In the genomic region with DNA sequence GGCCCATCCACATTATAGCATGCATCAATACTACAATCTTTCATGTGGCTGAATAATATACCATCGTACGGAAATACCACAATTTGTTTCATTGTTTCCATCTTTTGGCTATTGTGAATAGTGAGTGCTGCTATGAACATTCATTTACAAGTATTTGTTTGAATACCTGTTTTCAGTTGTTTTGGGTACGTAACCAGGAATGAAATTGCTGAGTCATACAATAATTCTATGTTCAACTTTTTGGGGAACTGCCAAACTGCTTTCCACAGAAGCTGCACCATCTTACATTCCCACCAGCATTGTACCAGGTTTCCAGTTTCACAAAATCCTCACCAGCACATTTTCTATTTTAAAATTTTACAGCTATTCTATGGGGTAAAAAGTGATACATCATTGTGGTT, we compare ENCODE assay signal across 1 cellular context.
TF ChIP-seq lines count a peak whose summit lies in the region.

No MANE protein-coding gene starts in this region.

TF ChIP-seq in K562, 482 proteins besides CTCF, POLR2A, EP300 and RAD21 (continued from another document):
- no peak for TF ChIP-seq CXXC5 (CRISPR knock-in tag; IDR thresholded peaks at IDR 0.05)
- TF ChIP-seq MAFF (IDR thresholded peaks at IDR 0.05; ENCODE audit: low read length), result peak; percentile 98
- peak; percentile 47 for TF ChIP-seq DPF2 (IDR thresholded peaks at IDR 0.05)
- TF ChIP-seq, protein P1, sequence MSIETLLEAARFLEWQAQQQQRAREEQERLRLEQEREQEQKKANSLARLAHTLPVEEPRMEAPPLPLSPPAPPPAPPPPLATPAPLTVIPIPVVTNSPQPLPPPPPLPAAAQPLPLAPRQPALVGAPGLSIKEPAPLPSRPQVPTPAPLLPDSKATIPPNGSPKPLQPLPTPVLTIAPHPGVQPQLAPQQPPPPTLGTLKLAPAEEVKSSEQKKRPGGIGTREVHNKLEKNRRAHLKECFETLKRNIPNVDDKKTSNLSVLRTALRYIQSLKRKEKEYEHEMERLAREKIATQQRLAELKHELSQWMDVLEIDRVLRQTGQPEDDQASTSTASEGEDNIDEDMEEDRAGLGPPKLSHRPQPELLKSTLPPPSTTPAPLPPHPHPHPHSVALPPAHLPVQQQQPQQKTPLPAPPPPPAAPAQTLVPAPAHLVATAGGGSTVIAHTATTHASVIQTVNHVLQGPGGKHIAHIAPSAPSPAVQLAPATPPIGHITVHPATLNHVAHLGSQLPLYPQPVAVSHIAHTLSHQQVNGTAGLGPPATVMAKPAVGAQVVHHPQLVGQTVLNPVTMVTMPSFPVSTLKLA (conservative IDR thresholded peaks at IDR 0.05), result 0 out of 4 replicates have a peak, but pooled peaks of 1 of the 2 experiments have one; percentile 14
- TF ChIP-seq BACH1 (tag; IDR thresholded peaks at IDR 0.05), result peak; percentile 95
- 0 out of 2 replicates have a peak, but pooled peaks have one; percentile 20 for TF ChIP-seq SOX6 (IDR thresholded peaks at IDR 0.05)
- TF ChIP-seq ARID1B (IDR thresholded peaks at IDR 0.05), result peak; percentile 38; the same call in 1 of the 2 replicates
- TF ChIP-seq RBM25 (IDR thresholded peaks at IDR 0.05; ENCODE audit: low read depth, low read length, severe bottlenecking), result no peak
- TF ChIP-seq ZNF316 (IDR thresholded peaks at IDR 0.05), result peak; percentile 99
- TF ChIP-seq, protein P2, sequence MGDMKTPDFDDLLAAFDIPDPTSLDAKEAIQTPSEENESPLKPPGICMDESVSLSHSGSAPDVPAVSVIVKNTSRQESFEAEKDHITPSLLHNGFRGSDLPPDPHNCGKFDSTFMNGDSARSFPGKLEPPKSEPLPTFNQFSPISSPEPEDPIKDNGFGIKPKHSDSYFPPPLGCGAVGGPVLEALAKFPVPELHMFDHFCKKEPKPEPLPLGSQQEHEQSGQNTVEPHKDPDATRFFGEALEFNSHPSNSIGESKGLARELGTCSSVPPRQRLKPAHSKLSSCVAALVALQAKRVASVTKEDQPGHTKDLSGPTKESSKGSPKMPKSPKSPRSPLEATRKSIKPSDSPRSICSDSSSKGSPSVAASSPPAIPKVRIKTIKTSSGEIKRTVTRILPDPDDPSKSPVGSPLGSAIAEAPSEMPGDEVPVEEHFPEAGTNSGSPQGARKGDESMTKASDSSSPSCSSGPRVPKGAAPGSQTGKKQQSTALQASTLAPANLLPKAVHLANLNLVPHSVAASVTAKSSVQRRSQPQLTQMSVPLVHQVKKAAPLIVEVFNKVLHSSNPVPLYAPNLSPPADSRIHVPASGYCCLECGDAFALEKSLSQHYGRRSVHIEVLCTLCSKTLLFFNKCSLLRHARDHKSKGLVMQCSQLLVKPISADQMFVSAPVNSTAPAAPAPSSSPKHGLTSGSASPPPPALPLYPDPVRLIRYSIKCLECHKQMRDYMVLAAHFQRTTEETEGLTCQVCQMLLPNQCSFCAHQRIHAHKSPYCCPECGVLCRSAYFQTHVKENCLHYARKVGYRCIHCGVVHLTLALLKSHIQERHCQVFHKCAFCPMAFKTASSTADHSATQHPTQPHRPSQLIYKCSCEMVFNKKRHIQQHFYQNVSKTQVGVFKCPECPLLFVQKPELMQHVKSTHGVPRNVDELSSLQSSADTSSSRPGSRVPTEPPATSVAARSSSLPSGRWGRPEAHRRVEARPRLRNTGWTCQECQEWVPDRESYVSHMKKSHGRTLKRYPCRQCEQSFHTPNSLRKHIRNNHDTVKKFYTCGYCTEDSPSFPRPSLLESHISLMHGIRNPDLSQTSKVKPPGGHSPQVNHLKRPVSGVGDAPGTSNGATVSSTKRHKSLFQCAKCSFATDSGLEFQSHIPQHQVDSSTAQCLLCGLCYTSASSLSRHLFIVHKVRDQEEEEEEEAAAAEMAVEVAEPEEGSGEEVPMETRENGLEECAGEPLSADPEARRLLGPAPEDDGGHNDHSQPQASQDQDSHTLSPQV (IDR thresholded peaks at IDR 0.05), result peak; percentile 36; the same call in 1 of the 2 replicates
- peak; percentile 97 for TF ChIP-seq C11orf30 (IDR thresholded peaks at IDR 0.05; ENCODE audit: low read depth)
- no peak for TF ChIP-seq RHOXF2B (CRISPR knock-in tag; conservative IDR thresholded peaks at IDR 0.05)
- no peak for TF ChIP-seq FOXA1 (IDR thresholded peaks at IDR 0.05; ENCODE audit: borderline replicate concordance)
- TF ChIP-seq POLR2G (IDR thresholded peaks at IDR 0.05; ENCODE audit: low read depth, low read length), result 0 out of 2 replicates have a peak, but pooled peaks have one; percentile 32
- TF ChIP-seq ZBTB7A (IDR thresholded peaks at IDR 0.05; ENCODE audit: borderline replicate concordance, control insufficient read depth, low read depth, low read length), result no peak
- peak; percentile 98 for TF ChIP-seq MAFK (IDR thresholded peaks at IDR 0.05; ENCODE audit: low read length)
- TF ChIP-seq, protein P3, sequence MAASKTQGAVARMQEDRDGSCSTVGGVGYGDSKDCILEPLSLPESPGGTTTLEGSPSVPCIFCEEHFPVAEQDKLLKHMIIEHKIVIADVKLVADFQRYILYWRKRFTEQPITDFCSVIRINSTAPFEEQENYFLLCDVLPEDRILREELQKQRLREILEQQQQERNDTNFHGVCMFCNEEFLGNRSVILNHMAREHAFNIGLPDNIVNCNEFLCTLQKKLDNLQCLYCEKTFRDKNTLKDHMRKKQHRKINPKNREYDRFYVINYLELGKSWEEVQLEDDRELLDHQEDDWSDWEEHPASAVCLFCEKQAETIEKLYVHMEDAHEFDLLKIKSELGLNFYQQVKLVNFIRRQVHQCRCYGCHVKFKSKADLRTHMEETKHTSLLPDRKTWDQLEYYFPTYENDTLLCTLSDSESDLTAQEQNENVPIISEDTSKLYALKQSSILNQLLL (CRISPR knock-in tag; IDR thresholded peaks at IDR 0.05; ENCODE audit: borderline replicate concordance), result no peak
- no peak for TF ChIP-seq NR2F6 (CRISPR knock-in tag; IDR thresholded peaks at IDR 0.05)
- TF ChIP-seq, protein P4, sequence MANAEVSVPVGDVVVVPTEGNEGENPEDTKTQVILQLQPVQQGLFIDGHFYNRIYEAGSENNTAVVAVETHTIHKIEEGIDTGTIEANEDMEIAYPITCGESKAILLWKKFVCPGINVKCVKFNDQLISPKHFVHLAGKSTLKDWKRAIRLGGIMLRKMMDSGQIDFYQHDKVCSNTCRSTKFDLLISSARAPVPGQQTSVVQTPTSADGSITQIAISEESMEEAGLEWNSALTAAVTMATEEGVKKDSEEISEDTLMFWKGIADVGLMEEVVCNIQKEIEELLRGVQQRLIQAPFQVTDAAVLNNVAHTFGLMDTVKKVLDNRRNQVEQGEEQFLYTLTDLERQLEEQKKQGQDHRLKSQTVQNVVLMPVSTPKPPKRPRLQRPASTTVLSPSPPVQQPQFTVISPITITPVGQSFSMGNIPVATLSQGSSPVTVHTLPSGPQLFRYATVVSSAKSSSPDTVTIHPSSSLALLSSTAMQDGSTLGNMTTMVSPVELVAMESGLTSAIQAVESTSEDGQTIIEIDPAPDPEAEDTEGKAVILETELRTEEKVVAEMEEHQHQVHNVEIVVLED (CRISPR knock-in tag; IDR thresholded peaks at IDR 0.05), result no peak
- TF ChIP-seq ATF7 (IDR thresholded peaks at IDR 0.05), result peak; percentile 16; the same call in 1 of the 2 replicates
- no peak for TF ChIP-seq CC2D1A (IDR thresholded peaks at IDR 0.05)
- TF ChIP-seq, protein P5, sequence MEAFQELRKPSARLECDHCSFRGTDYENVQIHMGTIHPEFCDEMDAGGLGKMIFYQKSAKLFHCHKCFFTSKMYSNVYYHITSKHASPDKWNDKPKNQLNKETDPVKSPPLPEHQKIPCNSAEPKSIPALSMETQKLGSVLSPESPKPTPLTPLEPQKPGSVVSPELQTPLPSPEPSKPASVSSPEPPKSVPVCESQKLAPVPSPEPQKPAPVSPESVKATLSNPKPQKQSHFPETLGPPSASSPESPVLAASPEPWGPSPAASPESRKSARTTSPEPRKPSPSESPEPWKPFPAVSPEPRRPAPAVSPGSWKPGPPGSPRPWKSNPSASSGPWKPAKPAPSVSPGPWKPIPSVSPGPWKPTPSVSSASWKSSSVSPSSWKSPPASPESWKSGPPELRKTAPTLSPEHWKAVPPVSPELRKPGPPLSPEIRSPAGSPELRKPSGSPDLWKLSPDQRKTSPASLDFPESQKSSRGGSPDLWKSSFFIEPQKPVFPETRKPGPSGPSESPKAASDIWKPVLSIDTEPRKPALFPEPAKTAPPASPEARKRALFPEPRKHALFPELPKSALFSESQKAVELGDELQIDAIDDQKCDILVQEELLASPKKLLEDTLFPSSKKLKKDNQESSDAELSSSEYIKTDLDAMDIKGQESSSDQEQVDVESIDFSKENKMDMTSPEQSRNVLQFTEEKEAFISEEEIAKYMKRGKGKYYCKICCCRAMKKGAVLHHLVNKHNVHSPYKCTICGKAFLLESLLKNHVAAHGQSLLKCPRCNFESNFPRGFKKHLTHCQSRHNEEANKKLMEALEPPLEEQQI (IDR thresholded peaks at IDR 0.05), result peak; percentile 47; the same call in 1 of the 2 replicates
- no peak for TF ChIP-seq SRSF1 (IDR thresholded peaks at IDR 0.05; ENCODE audit: low read depth, low read length)
- peak; percentile 31 to 65; a peak in 3 of 4 replicates for TF ChIP-seq TRIM24 (IDR thresholded peaks at IDR 0.05)
- TF ChIP-seq SPI1 (IDR thresholded peaks at IDR 0.05; ENCODE audit: borderline replicate concordance, low read depth, low read length), result peak; percentile 21; the same call in 1 of the 2 replicates
- peak; percentile 78 for TF ChIP-seq NFIC (IDR thresholded peaks at IDR 0.05)
- 0 out of 2 replicates have a peak, but pooled peaks have one; percentile 45 for TF ChIP-seq GATAD2B (IDR thresholded peaks at IDR 0.05; ENCODE audit: borderline replicate concordance)
- peak; percentile 98 for TF ChIP-seq MAFG (tag; conservative IDR thresholded peaks at IDR 0.05)
- peak; percentile 92 for TF ChIP-seq NFE2 (IDR thresholded peaks at IDR 0.05; ENCODE audit: low read depth)
- peak; percentile 90 for TF ChIP-seq FOXJ2 (tag; IDR thresholded peaks at IDR 0.05)
- TF ChIP-seq, protein P6, sequence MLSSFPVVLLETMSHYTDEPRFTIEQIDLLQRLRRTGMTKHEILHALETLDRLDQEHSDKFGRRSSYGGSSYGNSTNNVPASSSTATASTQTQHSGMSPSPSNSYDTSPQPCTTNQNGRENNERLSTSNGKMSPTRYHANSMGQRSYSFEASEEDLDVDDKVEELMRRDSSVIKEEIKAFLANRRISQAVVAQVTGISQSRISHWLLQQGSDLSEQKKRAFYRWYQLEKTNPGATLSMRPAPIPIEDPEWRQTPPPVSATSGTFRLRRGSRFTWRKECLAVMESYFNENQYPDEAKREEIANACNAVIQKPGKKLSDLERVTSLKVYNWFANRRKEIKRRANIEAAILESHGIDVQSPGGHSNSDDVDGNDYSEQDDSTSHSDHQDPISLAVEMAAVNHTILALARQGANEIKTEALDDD (IDR thresholded peaks at IDR 0.05), result peak; percentile 25; the same call in 1 of the 2 replicates
- peak; percentile 54 for TF ChIP-seq SMARCA4 (IDR thresholded peaks at IDR 0.05)
- TF ChIP-seq, protein P7, sequence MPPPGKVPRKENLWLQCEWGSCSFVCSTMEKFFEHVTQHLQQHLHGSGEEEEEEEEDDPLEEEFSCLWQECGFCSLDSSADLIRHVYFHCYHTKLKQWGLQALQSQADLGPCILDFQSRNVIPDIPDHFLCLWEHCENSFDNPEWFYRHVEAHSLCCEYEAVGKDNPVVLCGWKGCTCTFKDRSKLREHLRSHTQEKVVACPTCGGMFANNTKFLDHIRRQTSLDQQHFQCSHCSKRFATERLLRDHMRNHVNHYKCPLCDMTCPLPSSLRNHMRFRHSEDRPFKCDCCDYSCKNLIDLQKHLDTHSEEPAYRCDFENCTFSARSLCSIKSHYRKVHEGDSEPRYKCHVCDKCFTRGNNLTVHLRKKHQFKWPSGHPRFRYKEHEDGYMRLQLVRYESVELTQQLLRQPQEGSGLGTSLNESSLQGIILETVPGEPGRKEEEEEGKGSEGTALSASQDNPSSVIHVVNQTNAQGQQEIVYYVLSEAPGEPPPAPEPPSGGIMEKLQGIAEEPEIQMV (tag; conservative IDR thresholded peaks at IDR 0.05; ENCODE audit: low read depth), result no peak
- TF ChIP-seq, protein P8, sequence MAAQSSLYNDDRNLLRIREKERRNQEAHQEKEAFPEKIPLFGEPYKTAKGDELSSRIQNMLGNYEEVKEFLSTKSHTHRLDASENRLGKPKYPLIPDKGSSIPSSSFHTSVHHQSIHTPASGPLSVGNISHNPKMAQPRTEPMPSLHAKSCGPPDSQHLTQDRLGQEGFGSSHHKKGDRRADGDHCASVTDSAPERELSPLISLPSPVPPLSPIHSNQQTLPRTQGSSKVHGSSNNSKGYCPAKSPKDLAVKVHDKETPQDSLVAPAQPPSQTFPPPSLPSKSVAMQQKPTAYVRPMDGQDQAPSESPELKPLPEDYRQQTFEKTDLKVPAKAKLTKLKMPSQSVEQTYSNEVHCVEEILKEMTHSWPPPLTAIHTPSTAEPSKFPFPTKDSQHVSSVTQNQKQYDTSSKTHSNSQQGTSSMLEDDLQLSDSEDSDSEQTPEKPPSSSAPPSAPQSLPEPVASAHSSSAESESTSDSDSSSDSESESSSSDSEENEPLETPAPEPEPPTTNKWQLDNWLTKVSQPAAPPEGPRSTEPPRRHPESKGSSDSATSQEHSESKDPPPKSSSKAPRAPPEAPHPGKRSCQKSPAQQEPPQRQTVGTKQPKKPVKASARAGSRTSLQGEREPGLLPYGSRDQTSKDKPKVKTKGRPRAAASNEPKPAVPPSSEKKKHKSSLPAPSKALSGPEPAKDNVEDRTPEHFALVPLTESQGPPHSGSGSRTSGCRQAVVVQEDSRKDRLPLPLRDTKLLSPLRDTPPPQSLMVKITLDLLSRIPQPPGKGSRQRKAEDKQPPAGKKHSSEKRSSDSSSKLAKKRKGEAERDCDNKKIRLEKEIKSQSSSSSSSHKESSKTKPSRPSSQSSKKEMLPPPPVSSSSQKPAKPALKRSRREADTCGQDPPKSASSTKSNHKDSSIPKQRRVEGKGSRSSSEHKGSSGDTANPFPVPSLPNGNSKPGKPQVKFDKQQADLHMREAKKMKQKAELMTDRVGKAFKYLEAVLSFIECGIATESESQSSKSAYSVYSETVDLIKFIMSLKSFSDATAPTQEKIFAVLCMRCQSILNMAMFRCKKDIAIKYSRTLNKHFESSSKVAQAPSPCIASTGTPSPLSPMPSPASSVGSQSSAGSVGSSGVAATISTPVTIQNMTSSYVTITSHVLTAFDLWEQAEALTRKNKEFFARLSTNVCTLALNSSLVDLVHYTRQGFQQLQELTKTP (IDR thresholded peaks at IDR 0.05; ENCODE audit: low read depth in 1 of 2, partially characterized antibody in 2 of 2), result peak in 1 of 2 experiments; percentile 24
- 0 out of 2 replicates have a peak, but pooled peaks have one; percentile 29 for TF ChIP-seq MYBL2 (IDR thresholded peaks at IDR 0.05; ENCODE audit: low read depth)
- no peak for TF ChIP-seq MYBL2 (CRISPR knock-in tag; IDR thresholded peaks at IDR 0.05; ENCODE audit: borderline replicate concordance)
